Comparison of ENCODE assay signal across 27 cellular contexts in the genomic region with DNA sequence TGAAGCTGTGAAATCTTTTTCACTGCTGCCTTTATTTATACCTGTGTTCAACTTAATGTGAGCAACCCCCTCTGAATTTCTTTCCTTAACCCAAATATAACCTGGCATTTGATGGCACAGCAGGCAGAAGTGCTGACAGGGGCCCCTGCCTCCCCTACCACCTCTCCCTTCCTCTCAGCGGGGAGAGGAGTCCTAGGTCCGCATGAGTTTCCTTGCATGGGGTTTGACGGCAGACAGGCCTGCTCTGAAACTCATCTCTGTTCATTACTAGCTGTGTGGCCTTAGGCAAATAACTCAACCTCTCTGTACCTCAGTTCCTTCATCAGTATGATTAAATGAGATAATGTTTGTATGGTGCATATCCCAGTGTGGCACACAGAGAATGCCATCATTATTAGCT.
"Had no signal": no experiment of that assay in that cellular context is flagged by ENCODE, and none has a peak within 500 bp of the region (broad histone marks: within the 10 kb centered on the region; RNA-seq: fewer than 3 reads in every experiment).

No MANE protein-coding gene starts in this region.

- H3K4me1 Mint-ChIP-seq: activated B cell treated with CpG ODN at 0.5 μM for 24 hours; activated naive CD4-positive, alpha-beta T cell treated with anti-CD3 and anti-CD28 coated beads, Interleukin-2, amount 10 ng/mL, durations not matched to agents 7 days and 5 days; central memory CD8-positive, alpha-beta T cell had no signal

- H3K9me3 Mint-ChIP-seq: activated B cell treated with CpG ODN at 0.5 μM for 24 hours; activated CD4-positive, alpha-beta memory T cell treated with anti-CD3 and anti-CD28 coated beads, Interleukin-2, amount 10 ng/mL, durations not matched to agents 7 days and 5 days; activated naive CD4-positive, alpha-beta T cell treated with anti-CD3 and anti-CD28 coated beads, Interleukin-2, amount 10 ng/mL, durations not matched to agents 7 days and 5 days; activated naive CD8-positive, alpha-beta T cell treated with anti-CD3 and anti-CD28 coated beads, Interleukin-2, amount 50 U/mL, for 24 hours; brain; central memory CD8-positive, alpha-beta T cell had no signal

- H3K36me3 Mint-ChIP-seq: activated CD8-positive, alpha-beta memory T cell treated with anti-CD3 and anti-CD28 coated beads, Interleukin-2, amount 10 ng/mL, durations not matched to agents 7 days and 5 days; activated naive CD4-positive, alpha-beta T cell treated with anti-CD3 and anti-CD28 coated beads, Interleukin-2, amount 10 ng/mL, durations not matched to agents 7 days and 5 days had no signal

- H3K4me3 Mint-ChIP-seq: activated B cell treated with CpG ODN at 0.5 μM for 24 hours; activated CD4-positive, alpha-beta memory T cell treated with anti-CD3 and anti-CD28 coated beads, Interleukin-2, amount 10 ng/mL, durations not matched to agents 7 days and 5 days; activated CD8-positive, alpha-beta memory T cell treated with anti-CD3 and anti-CD28 coated beads, Interleukin-2, amount 10 ng/mL, durations not matched to agents 7 days and 5 days; activated naive CD4-positive, alpha-beta T cell treated with anti-CD3 and anti-CD28 coated beads, Interleukin-2, amount 10 ng/mL, durations not matched to agents 7 days and 5 days; activated naive CD8-positive, alpha-beta T cell; activated naive CD8-positive, alpha-beta T cell treated with anti-CD3 and anti-CD28 coated beads, Interleukin-2, amount 50 U/mL, for 24 hours; brain; central memory CD8-positive, alpha-beta T cell had no signal

- ATAC-seq: activated CD8-positive, alpha-beta memory T cell treated with anti-CD3 and anti-CD28 coated beads, Interleukin-2, amount 10 ng/mL, durations not matched to agents 7 days and 5 days; activated naive CD8-positive, alpha-beta T cell treated with anti-CD3 and anti-CD28 coated beads, Interleukin-2, amount 50 U/mL, for 24 hours had no signal

- DNase-seq: activated B cell treated with CpG ODN at 0.5 μM for 24 hours; activated CD4-positive, alpha-beta memory T cell treated with anti-CD3 and anti-CD28 coated beads, Interleukin-2, amount 10 ng/mL, durations not matched to agents 7 days and 5 days; activated CD4-positive, alpha-beta T cell treated with anti-CD3 and anti-CD28 coated beads for 4 hours; activated CD4-positive, CD25-positive, alpha-beta regulatory T cell treated with anti-CD3 and anti-CD28 coated beads, Interleukin-2, amount 50 U/mL, for 72 hours; activated CD8-positive, alpha-beta memory T cell treated with anti-CD3 and anti-CD28 coated beads, Interleukin-2, amount 10 ng/mL, durations not matched to agents 7 days and 5 days; activated CD8-positive, alpha-beta memory T cell treated with anti-CD3 and anti-CD28 coated beads, Interleukin-2, amount 50 U/mL, for 48 hours; activated effector memory CD4-positive, alpha-beta T cell treated with Interleukin-2 at 50 U/mL for 16 hours; activated naive CD4-positive, alpha-beta T cell treated with anti-CD3 and anti-CD28 coated beads, Interleukin-2, amount 10 ng/mL, durations not matched to agents 7 days and 5 days; activated naive CD8-positive, alpha-beta T cell treated with anti-CD3 and anti-CD28 coated beads, Interleukin-2, amount 50 U/mL, for 24 hours; anterior cingulate cortex; Karpas-422; NCI-H1105; NCI-H1417 treated with DMSO at 0.1 percent for 48 hours; NCI-H187 treated with DMSO at 0.1 percent for 48 hours; NCI-H2081 treated with DMSO at 0.1 percent for 48 hours; NCI-H345; NCI-H524 treated with DMSO at 0.1 percent for 48 hours; NK-92 treated with Interleukin-12 subunit alpha and Interleukin-12 subunit beta, amount 100 ng/mL, for 24 hours; PC-9; Right ventricle myocardium superior; SW 1271; T-helper 1 cell; T-helper 2 cell; T-helper 9 cell had no signal

- H3K27ac Mint-ChIP-seq: activated B cell treated with CpG ODN at 0.5 μM for 24 hours; activated CD4-positive, alpha-beta memory T cell treated with anti-CD3 and anti-CD28 coated beads, Interleukin-2, amount 10 ng/mL, durations not matched to agents 7 days and 5 days; activated CD8-positive, alpha-beta memory T cell treated with anti-CD3 and anti-CD28 coated beads, Interleukin-2, amount 10 ng/mL, durations not matched to agents 7 days and 5 days; activated naive CD4-positive, alpha-beta T cell treated with anti-CD3 and anti-CD28 coated beads, Interleukin-2, amount 10 ng/mL, durations not matched to agents 7 days and 5 days; activated naive CD8-positive, alpha-beta T cell; activated naive CD8-positive, alpha-beta T cell treated with anti-CD3 and anti-CD28 coated beads, Interleukin-2, amount 50 U/mL, for 24 hours; brain had no signal

- H3K27me3 Mint-ChIP-seq: activated B cell treated with CpG ODN at 0.5 μM for 24 hours; activated CD4-positive, alpha-beta memory T cell treated with anti-CD3 and anti-CD28 coated beads, Interleukin-2, amount 10 ng/mL, durations not matched to agents 7 days and 5 days; activated CD8-positive, alpha-beta memory T cell treated with anti-CD3 and anti-CD28 coated beads, Interleukin-2, amount 10 ng/mL, durations not matched to agents 7 days and 5 days; activated naive CD4-positive, alpha-beta T cell treated with anti-CD3 and anti-CD28 coated beads, Interleukin-2, amount 10 ng/mL, durations not matched to agents 7 days and 5 days; activated naive CD8-positive, alpha-beta T cell; activated naive CD8-positive, alpha-beta T cell treated with anti-CD3 and anti-CD28 coated beads, Interleukin-2, amount 50 U/mL, for 24 hours; brain; central memory CD8-positive, alpha-beta T cell had no signal

- H3K4me3 ChIP-seq: PC-9 had no signal
